ENCODE assay signal across 8 cellular contexts in genomic region chr12:9750276-9751203, GRCh38. TPM values are rescaled to one million over a fixed set of nuclear protein-coding genes. Genes with fewer than 3 reads are reported as not detected.
DNase-seq lines count a peak whose midpoint lies in the region; ATAC-seq, FAIRE-seq and TF ChIP-seq lines count a peak whose summit lies in the region.

No MANE protein-coding gene starts in this region.

- FAIRE-seq in GM19239 (lab: Jason Lieb, UNC) (peak; percentile 94), HTR-8/SVneo (lab: Jason Lieb, UNC) (no peak)

- POLR2A ChIA-PET in CD8-positive, alpha-beta T cell (lab: Charles Lee), result interaction anchor here (1.0 to 6.3 kb wide), 7 partner anchors 8 to 116 kb away, joined by 3 to 42 read pairs (median 8); partner anchors contain the start of gene CD69

- DNase-seq in CD8-positive, alpha-beta T cell, result peak in 5 of 7 experiments; percentile 43 to 63 (median 52)
- DNase-seq in GM19239 (ENCODE audit: insufficient read length, low spot score) (no peak), HTR-8/SVneo (ENCODE audit: insufficient read length, low spot score) (peak; percentile 56), NOMO-1 treated with dmso at 0.1 percent for 144 hours (lab: John Stamatoyannopoulos, UW; ENCODE audit: unreplicated experiment) (peak; percentile 54), fibroblast of the aortic adventitia (ENCODE audit: low read depth) (peak; percentile 67), neural crest cell (ENCODE audit: low read depth, low spot score) (peak; percentile 28)
- peak; percentile 68 for DNase-seq in activated T-cell treated with anti-CD3 and anti-CD28 coated beads, Interleukin-2, amount 50 U/mL, for 4 hours

- peak overlapping the region; percentile 69 for H3K27ac Mint-ChIP-seq in CD8-positive, alpha-beta T cell
- H3K27ac Mint-ChIP-seq in neural crest cell (ENCODE audit: unreplicated experiment), result no peak overlapping the region

- peak; percentile 80 for TF ChIP-seq CTCF in CD8-positive, alpha-beta T cell (IDR thresholded peaks at IDR 0.05)
- peak; percentile 82 for TF ChIP-seq CTCF in fibroblast of the aortic adventitia (IDR thresholded peaks at IDR 0.05; ENCODE audit: insufficient read depth, low read length)
- peak; percentile 99 for TF ChIP-seq CTCF in neural crest cell (conservative IDR thresholded peaks at IDR 0.05)

- H3K4me1 ChIP-seq in CD8-positive, alpha-beta T cell (ENCODE audit: insufficient read depth, low read length), result peaks cover 27% of the 10 kb centered on the region

- H3K4me3 ChIP-seq in CD8-positive, alpha-beta T cell (ENCODE audit: low read depth, low read length), result no peak overlapping the region
- H3K4me3 ChIP-seq in fibroblast of the aortic adventitia (ENCODE audit: low read depth, low read length), result no peak overlapping the region

- H3K9me3 ChIP-seq in CD8-positive, alpha-beta T cell (ENCODE audit: low read length), result no peaks in the 10 kb centered on the region

- H3K9me3 Mint-ChIP-seq in CD8-positive, alpha-beta T cell, result no peaks in the 10 kb centered on the region
- H3K9me3 Mint-ChIP-seq in activated T-cell treated with anti-CD3 and anti-CD28 coated beads, Interleukin-2, amount 50 U/mL, for 4 hours, result no peaks in the 10 kb centered on the region
- no peaks in the 10 kb centered on the region for H3K9me3 Mint-ChIP-seq in neural crest cell

- peaks cover 48% of the 10 kb centered on the region for H3K4me1 Mint-ChIP-seq in CD8-positive, alpha-beta T cell (ENCODE audit: low read depth)
- H3K4me1 Mint-ChIP-seq in activated T-cell treated with anti-CD3 and anti-CD28 coated beads, Interleukin-2, amount 50 U/mL, for 4 hours (ENCODE audit: low read depth), result peaks cover 36% of the 10 kb centered on the region
- no peaks in the 10 kb centered on the region for H3K4me1 Mint-ChIP-seq in neural crest cell

- intact Hi-C loops in CD8-positive, alpha-beta T cell (cut with DNase I, micrococcal nuclease), result loop anchor here (1.0 to 10.0 kb wide), 7 partner anchors 10 to 614 kb away; partner anchors contain the start of genes CD69 (in 1 of the 2) and CLEC2B (in 1 of the 2)

- H3K4me3 Mint-ChIP-seq in CD8-positive, alpha-beta T cell, result peak overlapping the region; percentile 59
- peak overlapping the region; percentile 72 for H3K4me3 Mint-ChIP-seq in activated T-cell treated with anti-CD3 and anti-CD28 coated beads, Interleukin-2, amount 50 U/mL, for 4 hours
- no peak overlapping the region for H3K4me3 Mint-ChIP-seq in neural crest cell

- CTCF ChIA-PET in CD8-positive, alpha-beta T cell (lab: Charles Lee), result interaction anchor here (0.6 to 17.5 kb wide), 65 partner anchors 8 to 1000 kb away, joined by 3 to 483 read pairs (median 4); partner anchors contain the start of gene CD69

- peaks cover 28% of the 10 kb centered on the region for H3K36me3 ChIP-seq in CD8-positive, alpha-beta T cell (ENCODE audit: insufficient read depth, low read length)

- H3K27me3 Mint-ChIP-seq in CD8-positive, alpha-beta T cell (ENCODE audit: low read depth), result no peaks in the 10 kb centered on the region
- no peaks in the 10 kb centered on the region for H3K27me3 Mint-ChIP-seq in activated T-cell treated with anti-CD3 and anti-CD28 coated beads, Interleukin-2, amount 50 U/mL, for 4 hours (ENCODE audit: low read depth)
- peaks cover 14% of the 10 kb centered on the region for H3K27me3 Mint-ChIP-seq in neural crest cell (ENCODE audit: low read depth)

- H3K27me3 ChIP-seq in CD8-positive, alpha-beta T cell (ENCODE audit: insufficient read depth, low read length), result no peaks in the 10 kb centered on the region

- peaks cover 32% of the 10 kb centered on the region for H3K36me3 Mint-ChIP-seq in CD8-positive, alpha-beta T cell
- H3K36me3 Mint-ChIP-seq in activated T-cell treated with anti-CD3 and anti-CD28 coated beads, Interleukin-2, amount 50 U/mL, for 4 hours (ENCODE audit: insufficient read depth), result peaks cover 32% of the 10 kb centered on the region
- H3K36me3 Mint-ChIP-seq in neural crest cell (ENCODE audit: low read depth), result no peaks in the 10 kb centered on the region

- no peak overlapping the region for H3K27ac ChIP-seq in CD8-positive, alpha-beta T cell (ENCODE audit: low read depth, low read length)

- ATAC-seq in CD8-positive, alpha-beta T cell, result peak; percentile 60
- peak; percentile 56 to 63 for ATAC-seq in activated T-cell treated with anti-CD3 and anti-CD28 coated beads, Interleukin-2, amount 50 U/mL, for 4 hours
- no peak for ATAC-seq in GM21825 (IDR thresholded peaks at IDR 0.05; ENCODE audit: unreplicated experiment)

RNA-seq across cellular contexts. Expression of gene CD69, which starts 10.2 kb away (rescaled TPM):
- 100 to 1,000 TPM; 502 to 504 TPM for total RNA-seq in CD8-positive, alpha-beta T cell
- total RNA-seq in activated T-cell treated with anti-CD3 and anti-CD28 coated beads, Interleukin-2, amount 50 U/mL, for 4 hours, result 100 to 1,000 TPM; 253 to 322 (median 318) TPM
- total RNA-seq in fibroblast of the aortic adventitia (ENCODE audit: low replicate concordance) (not detected in 2 replicates), neural crest cell (not detected in 2 replicates)

RNA-seq across cellular contexts. Expression of gene CLECL1, which starts 17.6 kb away (rescaled TPM):
- 1 to 10 TPM; 1.1 to 1.4 TPM for total RNA-seq in CD8-positive, alpha-beta T cell
- 10 to 100 TPM in 2 of 3 donors, 1 to 10 TPM in 1; 9.8 to 14.8 (median 12.1) TPM for total RNA-seq in activated T-cell treated with anti-CD3 and anti-CD28 coated beads, Interleukin-2, amount 50 U/mL, for 4 hours
- total RNA-seq in fibroblast of the aortic adventitia (ENCODE audit: low replicate concordance) (not detected in 2 replicates), neural crest cell (not detected in 2 replicates)

Comparison
In these comparisons a context has a peak if more than half of its experiments do, and no peak if none do; other contexts are left out.
1. RNA of gene CD69, which starts 10.2 kb away (total RNA-seq): 502 to 504 TPM in CD8-positive, alpha-beta T cell and 253 to 322 TPM in activated T-cell treated with anti-CD3 and anti-CD28 coated beads, Interleukin-2, amount 50 U/mL, for 4 hours; not detected in neural crest cell and not detected in fibroblast of the aortic adventitia; every median in the first group is over 100 times any median in the second.
2. RNA of gene CLECL1, which starts 17.6 kb away (total RNA-seq): 9.8 to 14.8 TPM in activated T-cell treated with anti-CD3 and anti-CD28 coated beads, Interleukin-2, amount 50 U/mL, for 4 hours; 1.1 to 1.4 TPM in CD8-positive, alpha-beta T cell, not detected in fibroblast of the aortic adventitia and not detected in neural crest cell; every median in the first group is over 4 times any median in the second.
3. Peak in every context shown above with its lines, with median percentiles within 50 percentile points of each other: CTCF ChIP-seq.